9 cellular contexts compared by ENCODE assay signal in the genomic region with DNA sequence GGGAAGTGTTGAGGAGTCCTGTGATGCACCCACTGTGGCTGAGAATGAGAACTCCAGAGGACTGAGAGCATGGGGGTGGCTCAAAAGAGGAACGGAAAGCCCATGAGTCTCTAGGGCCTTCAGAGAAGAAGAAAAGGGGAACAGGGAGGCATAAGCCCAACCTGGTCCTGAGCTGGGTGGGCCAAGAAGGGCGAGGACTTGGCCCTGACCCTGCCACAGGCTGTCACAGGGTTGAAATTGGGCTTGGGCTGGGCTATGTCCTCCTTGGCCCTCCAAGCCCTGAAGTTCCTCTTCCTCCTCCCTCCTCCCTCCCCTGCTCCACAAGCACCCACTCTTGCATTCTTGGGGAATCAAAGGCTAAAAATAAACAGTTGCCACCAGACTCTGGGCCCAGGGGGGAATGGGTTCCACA. TPM values are rescaled to one million over a fixed set of nuclear protein-coding genes. Genes with fewer than 3 reads are reported as not detected.
DNase-seq lines count a peak whose midpoint lies in the region; ATAC-seq, FAIRE-seq and TF ChIP-seq lines count a peak whose summit lies in the region.
"Had no signal": no experiment of that assay in that cellular context is flagged by ENCODE, and none has a peak within 500 bp of the region (broad histone marks: within the 10 kb centered on the region; RNA-seq: fewer than 3 reads in every experiment).

No MANE protein-coding gene starts in this region.

- in situ Hi-C loops in GM12878 (cut with MboI) = no loop called here

- TF ChIP-seq RAD21 in GM12878 (IDR thresholded peaks at IDR 0.05; ENCODE audit: insufficient read depth, low read depth, low read length) = no peak

- peak; percentile 32 to 90; a peak in 3 of 4 replicates for TF ChIP-seq EP300 in GM12878 (IDR thresholded peaks at IDR 0.05; ENCODE audit: borderline replicate concordance in 1 of 2, control insufficient read depth in 1 of 2, low read depth in 2 of 2, low read length in 2 of 2)

- RAD21 ChIA-PET in GM12878 (lab: Charles Lee; ENCODE audit: unreplicated experiment) = interaction anchor here (1.7 to 3.2 kb wide), 5 partner anchors 13 to 172 kb away, joined by 3 to 14 read pairs (median 5); no protein-coding TSS in a partner anchor

- H3K4me2 ChIP-seq in GM12878 (ENCODE audit: control insufficient read depth, insufficient read depth) = peak overlapping the region; percentile 68; the same call in 1 of the 2 replicates

- no peak overlapping the region for H3K9ac ChIP-seq in GM12878 (ENCODE audit: control insufficient read depth, insufficient read depth, low read length)

- peak; percentile 73 for FAIRE-seq in GM12878 (lab: Jason Lieb, UNC)

- intact Hi-C loops in GM12878 (cut with micrococcal nuclease; ENCODE audit: unreplicated experiment) (loop anchor here (1.0 kb wide), 2 partner anchors 50 to 123 kb away; no protein-coding TSS in a partner anchor), tibial artery (cut with DNase I; ENCODE audit: low total_unique reads) (no loop called here)

- 0 out of 2 replicates have a peak overlapping the region, but pooled peaks have one; percentile 21 for H2AFZ ChIP-seq in GM12878 (ENCODE audit: control insufficient read depth, low read depth, low read length)

- H3K27me3 ChIP-seq in GM12878 (replicated peaks in 1 of 2; ENCODE audit: control insufficient read depth in 2 of 2, insufficient read depth in 2 of 2, low read length in 1 of 2) = peaks cover 0 to under 1% of the 10 kb centered on the region in 2 experiments; a peak in 1 of 4 replicates
- peaks cover 0 to 5% of the 10 kb centered on the region in 2 donors for H3K27me3 ChIP-seq in tibial artery

- DNase-seq in activated CD4-positive, CD25-positive, alpha-beta regulatory T cell treated with anti-CD3 and anti-CD28 coated beads, Interleukin-2, amount 50 U/mL, for 72 hours = no peak
- DNase-seq in GM12878 (ENCODE audit: low read depth, low spot score) (peak; percentile 84), tibial artery (peak; percentile 62 to 73), NCI-H1048 (lab: John Stamatoyannopoulos, UW) (no peak), NCI-H2196 treated with DMSO at 0.1 percent for 48 hours (lab: John Stamatoyannopoulos, UW; ENCODE audit: unreplicated experiment) (no peak), DMS 273 (lab: John Stamatoyannopoulos, UW; ENCODE audit: unreplicated experiment) (no peak)

- no peak for TF ChIP-seq POLR2A in GM12878 (IDR thresholded peaks at IDR 0.05; ENCODE audit: low read depth, low read length)

- TF ChIP-seq CTCF in GM12878 (IDR thresholded peaks at IDR 0.05 in 2 of 3, conservative IDR thresholded peaks at IDR 0.05 in 1 of 3; ENCODE audit: control insufficient read depth in 2 of 3, extremely low read depth in 1 of 3, insufficient read depth in 1 of 3, low read depth in 3 of 3, low read length in 3 of 3) (no peak), tibial artery (IDR thresholded peaks at IDR 0.05) (no peak)

- H3K36me3 ChIP-seq in GM12878 (ENCODE audit: control insufficient read depth in 2 of 2, insufficient read depth in 2 of 2, low read length in 1 of 2) = no peaks in the 10 kb centered on the region
- H3K36me3 ChIP-seq in tibial artery = no peaks in the 10 kb centered on the region

- SMC1A ChIA-PET in GM12878 (lab: Charles Lee; ENCODE audit: uncharacterized antibody, unreplicated experiment) = interaction anchor here (0.7 to 1.2 kb wide), 8 partner anchors 14 to 153 kb away, joined by 3 to 5 read pairs (median 4); no protein-coding TSS in a partner anchor

- H3K4me3 ChIP-seq in GM12878 = no peak overlapping the region
- no peak overlapping the region for H3K4me3 ChIP-seq in tibial artery

- H3K9me3 ChIP-seq in GM12878 (replicated peaks; ENCODE audit: control insufficient read depth, insufficient read depth, low read length) = no peaks in the 10 kb centered on the region
- no peaks in the 10 kb centered on the region for H3K9me3 ChIP-seq in tibial artery

- POLR2A ChIA-PET in GM12878 (lab: Charles Lee) = interaction anchor here (0.9 to 1.9 kb wide), 5 partner anchors 49 to 125 kb away, joined by 4 to 6 read pairs (median 5); partner anchors contain the start of gene PPARGC1B

- ATAC-seq in activated CD4-positive, CD25-positive, alpha-beta regulatory T cell treated with anti-CD3 and anti-CD28 coated beads, Interleukin-2, amount 50 U/mL, for 24 hours = peak; percentile 28 to 58
- ATAC-seq in HG03135 (IDR thresholded peaks at IDR 0.05; ENCODE audit: unreplicated experiment) = peak; percentile 98
- peak; percentile 99 for ATAC-seq in GM12878

- no peaks in the 10 kb centered on the region for H4K20me1 ChIP-seq in GM12878 (ENCODE audit: control insufficient read depth, insufficient read depth)

- no peaks in the 10 kb centered on the region for H3K79me2 ChIP-seq in GM12878 (ENCODE audit: control insufficient read depth, insufficient read depth, low read length)

- BruUV-seq in GM12878 (replicated peaks; lab: Mats Ljungman, UMichigan) = no TSS peak

- CTCF ChIA-PET in GM12878 (lab: Yijun Ruan, JAX) = interaction anchor here (1.1 to 7.1 kb wide), 5 partner anchors 14 to 149 kb away, joined by 3 to 65 read pairs (median 7); no protein-coding TSS in a partner anchor

- WGBS in GM12878 (ENCODE audit: insufficient coverage, insufficient replicate concordance, low lambda C conversion rate, missing lambda C conversion rate) = 10% methylated on average over 2 of the region's 2 CpGs

- H3K27ac ChIP-seq in GM12878 (ENCODE audit: control insufficient read depth, insufficient read depth) (peak overlapping the region; percentile 45), tibial artery (no peak overlapping the region)
- H3K27ac ChIP-seq: 22Rv1 had no signal

- H3K4me1 ChIP-seq in GM12878 (ENCODE audit: control insufficient read depth, insufficient read depth, low read length) (peaks cover 28% of the 10 kb centered on the region), tibial artery (no peaks in the 10 kb centered on the region)

TF ChIP-seq in GM12878, 131 proteins besides CTCF, POLR2A, EP300 and RAD21 (continues in another document):
- no peak for TF ChIP-seq RELA (IDR thresholded peaks at IDR 0.05; ENCODE audit: borderline replicate concordance, partially characterized antibody)
- TF ChIP-seq CBFB (IDR thresholded peaks at IDR 0.05; ENCODE audit: low read depth) = 0 out of 2 replicates have a peak, but pooled peaks have one; percentile 20
- TF ChIP-seq ZNF274 (IDR thresholded peaks at IDR 0.05; ENCODE audit: insufficient read depth, insufficient read length) = no peak
- no peak for TF ChIP-seq ESRRA (IDR thresholded peaks at IDR 0.05; ENCODE audit: low read length)
- no peak for TF ChIP-seq MYB (IDR thresholded peaks at IDR 0.05; ENCODE audit: borderline replicate concordance, low read depth, low read length)
- TF ChIP-seq NR2F1 (conservative IDR thresholded peaks at IDR 0.05) = peak; percentile 76
- TF ChIP-seq POU2F2 (IDR thresholded peaks at IDR 0.05; ENCODE audit: borderline replicate concordance, low read depth, low read length) = no peak
- TF ChIP-seq, protein P1, sequence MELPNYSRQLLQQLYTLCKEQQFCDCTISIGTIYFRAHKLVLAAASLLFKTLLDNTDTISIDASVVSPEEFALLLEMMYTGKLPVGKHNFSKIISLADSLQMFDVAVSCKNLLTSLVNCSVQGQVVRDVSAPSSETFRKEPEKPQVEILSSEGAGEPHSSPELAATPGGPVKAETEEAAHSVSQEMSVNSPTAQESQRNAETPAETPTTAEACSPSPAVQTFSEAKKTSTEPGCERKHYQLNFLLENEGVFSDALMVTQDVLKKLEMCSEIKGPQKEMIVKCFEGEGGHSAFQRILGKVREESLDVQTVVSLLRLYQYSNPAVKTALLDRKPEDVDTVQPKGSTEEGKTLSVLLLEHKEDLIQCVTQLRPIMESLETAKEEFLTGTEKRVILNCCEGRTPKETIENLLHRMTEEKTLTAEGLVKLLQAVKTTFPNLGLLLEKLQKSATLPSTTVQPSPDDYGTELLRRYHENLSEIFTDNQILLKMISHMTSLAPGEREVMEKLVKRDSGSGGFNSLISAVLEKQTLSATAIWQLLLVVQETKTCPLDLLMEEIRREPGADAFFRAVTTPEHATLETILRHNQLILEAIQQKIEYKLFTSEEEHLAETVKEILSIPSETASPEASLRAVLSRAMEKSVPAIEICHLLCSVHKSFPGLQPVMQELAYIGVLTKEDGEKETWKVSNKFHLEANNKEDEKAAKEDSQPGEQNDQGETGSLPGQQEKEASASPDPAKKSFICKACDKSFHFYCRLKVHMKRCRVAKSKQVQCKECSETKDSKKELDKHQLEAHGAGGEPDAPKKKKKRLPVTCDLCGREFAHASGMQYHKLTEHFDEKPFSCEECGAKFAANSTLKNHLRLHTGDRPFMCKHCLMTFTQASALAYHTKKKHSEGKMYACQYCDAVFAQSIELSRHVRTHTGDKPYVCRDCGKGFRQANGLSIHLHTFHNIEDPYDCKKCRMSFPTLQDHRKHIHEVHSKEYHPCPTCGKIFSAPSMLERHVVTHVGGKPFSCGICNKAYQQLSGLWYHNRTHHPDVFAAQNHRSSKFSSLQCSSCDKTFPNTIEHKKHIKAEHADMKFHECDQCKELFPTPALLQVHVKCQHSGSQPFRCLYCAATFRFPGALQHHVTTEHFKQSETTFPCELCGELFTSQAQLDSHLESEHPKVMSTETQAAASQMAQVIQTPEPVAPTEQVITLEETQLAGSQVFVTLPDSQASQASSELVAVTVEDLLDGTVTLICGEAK (IDR thresholded peaks at IDR 0.05; ENCODE audit: borderline replicate concordance) = no peak

RNA-seq across cellular contexts. Expression of gene PPARGC1B, which starts 49.3 kb away (rescaled TPM):
- total RNA-seq in GM12878 (2013; cell fraction: nucleolus; rRNA removed) = 55.8 and 60.6 TPM in 2 replicates
- 5.3 and 6.4 TPM in 2 replicates for total RNA-seq in GM12878 (2014; rRNA removed)
- 5.8 and 6.1 TPM in 2 replicates for total RNA-seq in GM12878 (2014; rRNA removed; fragmentation: Illumina TruSeq; extraction: Trizol)
- 18.1 and 20.5 TPM in 2 replicates for total RNA-seq in GM12878 (2021)
- 2.5 TPM for polyA plus RNA-seq in GM12878 (2011; ENCODE audit: low read depth)
- 3.0 and 4.7 TPM in 2 replicates for polyA plus RNA-seq in GM12878 (2011; rRNA removed)
- 3.2 and 4.0 TPM in 2 replicates for polyA plus RNA-seq in GM12878 (2011; cell fraction: cytosol; rRNA removed)
- 24.1 and 34.3 TPM in 2 replicates for polyA plus RNA-seq in GM12878 (2011; cell fraction: nucleus; rRNA removed)
- 3.1 and 3.8 TPM in 2 replicates for polyA plus RNA-seq in GM12878 (2012)
- 7.8 and 8.6 TPM in 2 replicates for polyA plus RNA-seq in GM12878 (2014; fragmentation: Illumina TruSeq; extraction: Trizol)
- 1 to 10 TPM; 1.8 to 2.5 TPM for polyA plus RNA-seq in GM12878 (2014; fragmentation: Nextera tagmentation; extraction: Ambion mirVana)
- 7.3 and 7.5 TPM in 2 replicates for polyA plus RNA-seq in GM12878 (2014; rRNA removed)
- polyA plus RNA-seq in GM12878 (2016; fragmentation: Nextera tagmentation; extraction: Ambion mirVana) = 10 to 100 TPM; 10.4 to 10.7 TPM
- 9.2 and 10.7 TPM in 2 replicates for polyA minus RNA-seq in GM12878 (2011; rRNA and poly(A)+ RNA removed)
- polyA minus RNA-seq in GM12878 (2011; cell fraction: cytosol; rRNA and poly(A)+ RNA removed) = 5.5 and 6.4 TPM in 2 replicates
- 11.2 and 19.8 TPM in 2 replicates for polyA minus RNA-seq in GM12878 (2011; cell fraction: nucleus; rRNA and poly(A)+ RNA removed)

Comparison
In these comparisons a context has a peak if more than half of its experiments do, and no peak if none do; other contexts are left out.
1. ATAC-seq: peak in every context shown above with its lines; median percentile 99 in GM12878; 98 in HG03135; 43 in activated CD4-positive, CD25-positive, alpha-beta regulatory T cell treated with anti-CD3 and anti-CD28 coated beads, Interleukin-2, amount 50 U/mL, for 24 hours.
2. DNase-seq: peak in GM12878 (single experiment) and tibial artery (2 of 2); none in activated CD4-positive, CD25-positive, alpha-beta regulatory T cell treated with anti-CD3 and anti-CD28 coated beads, Interleukin-2, amount 50 U/mL, for 72 hours (single experiment), NCI-H1048 (single experiment), NCI-H2196 treated with DMSO at 0.1 percent for 48 hours (single experiment) and DMS 273 (single experiment).